ENCODE assay signal across 12 cellular contexts in genomic region chr10:69425513-69426298, GRCh38. TPM values are rescaled to one million over a fixed set of nuclear protein-coding genes. Genes with fewer than 3 reads are reported as not detected.
DNase-seq lines count a peak whose midpoint lies in the region; ATAC-seq, FAIRE-seq and TF ChIP-seq lines count a peak whose summit lies in the region.
"Had no signal": no experiment of that assay in that cellular context is flagged by ENCODE, and none has a peak within 500 bp of the region (broad histone marks: within the 10 kb centered on the region; RNA-seq: fewer than 3 reads in every experiment).

No MANE protein-coding gene starts in this region.

- intact Hi-C loops in pancreas (cut with DNase I): loop anchor here in 2 of 3 donors (5.0 to 10.0 kb wide), 2 partner anchors 82 to 219 kb away; no protein-coding TSS in a partner anchor
- intact Hi-C loops in kidney (cut with DNase I): loop anchor here (5.0 kb wide), 1 partner anchor 82 kb away; no protein-coding TSS in a partner anchor

- H3K9me3 ChIP-seq in pancreas (no peaks in the 10 kb centered on the region), kidney (ENCODE audit: control insufficient read depth in 1 of 2, low read length in 2 of 2) (no peaks in the 10 kb centered on the region)

- FAIRE-seq in pancreas (lab: Jason Lieb, UNC) (no peak), kidney (lab: Jason Lieb, UNC) (no peak)
- FAIRE-seq: GM12891, RCC 7860 had no signal

- no peaks in the 10 kb centered on the region for H3K36me3 ChIP-seq in pancreas
- no peaks in the 10 kb centered on the region for H3K36me3 ChIP-seq in kidney (ENCODE audit: control insufficient read depth in 1 of 2, insufficient read depth in 2 of 2, low read length in 2 of 2)

- H3K4me1 ChIP-seq in pancreas (peaks cover 0 to 6% (median 4%) of the 10 kb centered on the region in 3 donors), kidney (ENCODE audit: control insufficient read depth in 1 of 2, insufficient read depth in 1 of 2, low read depth in 1 of 2, low read length in 2 of 2) (peaks cover 0 to 6% of the 10 kb centered on the region in 2 donors)

- 22 to 26% methylated on average over 5 of the region's 5 CpGs for WGBS in pancreas, 2 donors

- no peak overlapping the region for H3K9ac ChIP-seq in kidney (ENCODE audit: low read length in 2 of 2)
- H3K9ac ChIP-seq: GM23248 had no signal

- H3K27me3 ChIP-seq in pancreas: no peaks in the 10 kb centered on the region

- DNase-seq in NCI-H82 (lab: John Stamatoyannopoulos, UW) (peak; percentile 3), NCI-H82 treated with DMSO at 0.1 percent for 48 hours (lab: John Stamatoyannopoulos, UW; ENCODE audit: unreplicated experiment) (no peak), NCI-H2029 (lab: John Stamatoyannopoulos, UW) (peak; percentile 85), pancreas (no peak), hepatic stellate cell (ENCODE audit: low spot score) (no peak), kidney (no peak), GM10266 (ENCODE audit: extremely low spot score) (no peak)
- DNase-seq in central memory CD4-positive, alpha-beta T cell: peak; percentile 82
- DNase-seq: activated CD8-positive, alpha-beta memory T cell treated with anti-CD3 and anti-CD28 coated beads, Interleukin-2, amount 50 U/mL, for 4 hours; GM23248 had no signal

- H3K27ac ChIP-seq in pancreas (peak overlapping the region in 2 of 4 donors; percentile 53), kidney (ENCODE audit: low read depth in 2 of 2, low read length in 2 of 2) (peak overlapping the region in 1 of 2 donors; percentile 38)
- H3K27ac ChIP-seq: GM23248 had no signal

- TF ChIP-seq CTCF in pancreas (IDR thresholded peaks at IDR 0.05): no peak
- no peak for TF ChIP-seq CTCF in kidney (IDR thresholded peaks at IDR 0.05; ENCODE audit: borderline replicate concordance, extremely low read depth, insufficient read depth)
- TF ChIP-seq CTCF in GM10266 (IDR thresholded peaks at IDR 0.05; ENCODE audit: control insufficient read depth, insufficient read depth, low read depth, missing control alignments): no peak

- H3K4me3 ChIP-seq in pancreas: no peak overlapping the region
- no peak overlapping the region for H3K4me3 ChIP-seq in kidney (ENCODE audit: low read length in 2 of 2)
- H3K4me3 ChIP-seq: GM23248 had no signal

- peak; percentile 60 to 78 (median 76) for ATAC-seq in pancreas

RNA-seq across cellular contexts. Expression of gene TACR2, which starts 9.0 kb away (rescaled TPM):
- total RNA-seq in pancreas (under 1 TPM in 4 of 6 donors, not detected in 2; 0.12 to 0.28 (median 0.18) TPM), kidney (0.38 TPM)
- polyA plus RNA-seq in pancreas (under 1 TPM; 0.14 to 0.15 TPM), kidney (ENCODE audit: insufficient read depth, low read depth, low replicate concordance) (0.37 TPM)

RNA-seq across cellular contexts. Expression of gene TSPAN15, which starts 25.6 kb away (rescaled TPM):
- total RNA-seq in pancreas (10 to 100 TPM; 10.9 to 49.2 (median 13.5) TPM), kidney (65.4 TPM)
- polyA plus RNA-seq in pancreas (10 to 100 TPM; 20.2 to 28.6 TPM), kidney (ENCODE audit: insufficient read depth, low read depth, low replicate concordance) (28.2 TPM)
- total RNA-seq: GM23248 had no signal

Comparison
In these comparisons a context has a peak if more than half of its experiments do, and no peak if none do; other contexts are left out.
1. DNase-seq: peak in NCI-H82 (single experiment), NCI-H2029 (single experiment) and central memory CD4-positive, alpha-beta T cell (single experiment); none in NCI-H82 treated with DMSO at 0.1 percent for 48 hours (single experiment), pancreas (0 of 6), hepatic stellate cell (single experiment), kidney (single experiment) and GM10266 (single experiment).